ENCODE assay signal across 27 cellular contexts in the genomic region with DNA sequence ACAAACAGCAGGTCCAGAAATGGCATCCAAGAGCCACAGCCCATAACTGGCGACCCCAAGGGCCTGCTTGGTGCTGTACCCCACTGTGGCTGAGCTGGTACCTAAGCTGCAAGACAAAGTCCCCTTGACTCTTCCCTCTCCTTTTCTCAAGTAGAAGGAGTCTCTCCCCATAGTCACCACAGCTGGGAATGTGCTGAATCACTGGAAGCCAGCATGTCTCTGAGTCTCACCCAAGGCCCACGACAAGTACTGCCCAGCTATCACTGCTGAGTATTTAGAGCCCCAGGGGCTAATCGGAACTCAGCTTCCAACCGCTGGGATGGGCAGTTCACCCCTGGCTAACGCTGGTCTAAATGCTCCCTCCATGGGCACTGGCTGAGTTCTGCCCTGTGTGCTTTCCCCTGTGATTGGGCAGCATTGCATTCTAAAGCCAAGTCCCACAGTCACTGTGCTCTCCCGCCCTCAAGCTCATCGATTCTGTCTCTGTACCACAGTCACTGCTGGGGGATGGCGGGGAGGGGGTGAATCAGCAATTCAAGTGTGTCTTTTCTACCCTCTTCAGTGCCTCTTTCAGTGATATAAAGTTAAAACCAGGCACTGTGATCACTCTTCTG. TPM values are rescaled to one million over a fixed set of nuclear protein-coding genes. Genes with fewer than 3 reads are reported as not detected.
A peak's percentile ranks its signal among the peaks of the same experiment; 100 is the strongest.
DNase-seq lines count a peak whose midpoint lies in the region; ATAC-seq and TF ChIP-seq lines count a peak whose summit lies in the region.
"Had no signal": no experiment of that assay in that cellular context is flagged by ENCODE, and none has a peak within 500 bp of the region (broad histone marks: within the 10 kb centered on the region; RNA-seq: fewer than 3 reads in every experiment).

No MANE protein-coding gene starts in this region.

- ATAC-seq in HG02973 (IDR thresholded peaks at IDR 0.05; ENCODE audit: unreplicated experiment) (no peak), HG03460 (IDR thresholded peaks at IDR 0.05; ENCODE audit: unreplicated experiment) (no peak)
- ATAC-seq: activated CD4-positive, CD25-positive, alpha-beta regulatory T cell treated with anti-CD3 and anti-CD28 coated beads, Interleukin-2, amount 50 U/mL, for 24 hours; stimulated activated memory B cell treated with anti-CD40 and anti-IgM and Interleukin-4, amounts not matched to agents 10 μg/mL and 1 μg/mL and 100 μg/mL, for 72 hours had no signal

- H3K27ac ChIP-seq in HUES6 (ENCODE audit: low read depth, low read length) (peak overlapping the region; percentile 39; the same call in 1 of the 2 replicates), endodermal cell (ENCODE audit: low read depth, low read length) (no peak overlapping the region)
- H3K27ac ChIP-seq: adrenal gland, coronary artery, testis, vagina had no signal

- H3K27me3 ChIP-seq in HUES6 (ENCODE audit: control insufficient read depth, insufficient read depth, low read length), result no peaks in the 10 kb centered on the region
- no peaks in the 10 kb centered on the region for H3K27me3 ChIP-seq in endodermal cell (ENCODE audit: control insufficient read depth, insufficient read depth, low read length, poor library complexity, severe bottlenecking)
- H3K27me3 ChIP-seq in BE2C, result no peaks in the 10 kb centered on the region
- H3K27me3 ChIP-seq: adrenal gland, breast epithelium, testis, vagina had no signal

- 83 to 85% methylated on average over 6 to 8 of the region's 8 CpGs for WGBS in endodermal cell (ENCODE audit: insufficient coverage in 1 of 2, insufficient read length in 1 of 2), 2 experiments

- H3K36me3 ChIP-seq in HUES6 (ENCODE audit: control insufficient read depth, insufficient read depth, low read length), result no peaks in the 10 kb centered on the region
- no peaks in the 10 kb centered on the region for H3K36me3 ChIP-seq in endodermal cell (ENCODE audit: control insufficient read depth, insufficient read depth, low read length)
- no peaks in the 10 kb centered on the region for H3K36me3 ChIP-seq in BE2C
- H3K36me3 ChIP-seq: adrenal gland, breast epithelium, vagina had no signal

- H3K4me1 Mint-ChIP-seq in endodermal cell, result peaks cover 42% of the 10 kb centered on the region
- H3K4me1 Mint-ChIP-seq: activated CD4-positive, alpha-beta memory T cell treated with anti-CD3 and anti-CD28 coated beads, Interleukin-2, amount 10 ng/mL, durations not matched to agents 7 days and 5 days; memory B cell; naive B cell; stimulated activated memory B cell treated with anti-CD40 and anti-IgM and Interleukin-4, amounts not matched to agents 10 μg/mL and 1 μg/mL and 100 μg/mL, for 72 hours had no signal

- peak overlapping the region; percentile 16 for H3K9ac ChIP-seq in HUES6 (ENCODE audit: low read length)
- no peak overlapping the region for H3K9ac ChIP-seq in endodermal cell (ENCODE audit: extremely low read depth, low read length, poor library complexity, severe bottlenecking)

- H3K4me3 ChIP-seq in HUES6 (ENCODE audit: low read depth, low read length), result no peak overlapping the region
- no peak overlapping the region for H3K4me3 ChIP-seq in endodermal cell (ENCODE audit: low read length)
- no peak overlapping the region for H3K4me3 ChIP-seq in BE2C (ENCODE audit: low read depth, low read length)
- H3K4me3 ChIP-seq: adrenal gland, breast epithelium, coronary artery, testis, vagina had no signal

- H3K27ac Mint-ChIP-seq in endodermal cell, result peak overlapping the region; percentile 9
- H3K27ac Mint-ChIP-seq: activated CD4-positive, alpha-beta memory T cell treated with anti-CD3 and anti-CD28 coated beads, Interleukin-2, amount 10 ng/mL, durations not matched to agents 7 days and 5 days; memory B cell; stimulated activated memory B cell treated with anti-CD40 and anti-IgM and Interleukin-4, amounts not matched to agents 10 μg/mL and 1 μg/mL and 100 μg/mL, for 72 hours had no signal

- no peaks in the 10 kb centered on the region for H3K27me3 Mint-ChIP-seq in endodermal cell (ENCODE audit: insufficient read depth)

- no peak for TF ChIP-seq CTCF in endodermal cell (conservative IDR thresholded peaks at IDR 0.05)
- no peak for TF ChIP-seq CTCF in BE2C (IDR thresholded peaks at IDR 0.05; ENCODE audit: low read depth, low read length)

- H3K9me3 ChIP-seq in HUES6 (ENCODE audit: control insufficient read depth, insufficient read depth, low read depth, low read length) (peaks cover 3% of the 10 kb centered on the region; the same call in 1 of the 2 replicates), endodermal cell (ENCODE audit: control insufficient read depth, low read length) (peaks cover 17% of the 10 kb centered on the region), BE2C (no peaks in the 10 kb centered on the region)
- H3K9me3 ChIP-seq: adrenal gland, breast epithelium, testis, vagina had no signal

- no peak overlapping the region for H3K4me3 Mint-ChIP-seq in endodermal cell
- H3K4me3 Mint-ChIP-seq: activated CD4-positive, alpha-beta memory T cell treated with anti-CD3 and anti-CD28 coated beads, Interleukin-2, amount 10 ng/mL, durations not matched to agents 7 days and 5 days; memory B cell; naive B cell; stimulated activated memory B cell treated with anti-CD40 and anti-IgM and Interleukin-4, amounts not matched to agents 10 μg/mL and 1 μg/mL and 100 μg/mL, for 72 hours had no signal

- peaks cover 18% of the 10 kb centered on the region for H3K9me3 Mint-ChIP-seq in endodermal cell
- H3K9me3 Mint-ChIP-seq: activated CD4-positive, alpha-beta memory T cell treated with anti-CD3 and anti-CD28 coated beads, Interleukin-2, amount 10 ng/mL, durations not matched to agents 7 days and 5 days; stimulated activated memory B cell treated with anti-CD40 and anti-IgM and Interleukin-4, amounts not matched to agents 10 μg/mL and 1 μg/mL and 100 μg/mL, for 72 hours had no signal

- DNase-seq in A172 (ENCODE audit: low spot score), result peak; percentile 1
- peak; percentile 73 for DNase-seq in endodermal cell
- peak; percentile 32 for DNase-seq in myocyte (ENCODE audit: low read depth)
- DNase-seq in amygdala (lab: John Stamatoyannopoulos, UW), result no peak
- no peak for DNase-seq in BE2C
- DNase-seq: activated CD4-positive, alpha-beta memory T cell treated with anti-CD3 and anti-CD28 coated beads, Interleukin-2, amount 10 ng/mL, durations not matched to agents 7 days and 5 days; activated effector memory CD4-positive, alpha-beta T cell treated with anti-CD3 and anti-CD28 coated beads, Interleukin-2, amount 50 U/mL, for 16 hours; adrenal gland; KBM-7; naive B cell; NCI-H1436 treated with DMSO at 0.1 percent for 48 hours; NK-92 treated with Interleukin-12 subunit alpha and Interleukin-12 subunit beta, amount 100 ng/mL, for 24 hours; SHP77; stimulated activated CD4-positive, alpha-beta T cell treated with anti-CD3 and anti-CD28 coated beads, Interleukin-4, amount 100 ng/mL, for 1 hour; testis had no signal

- peaks cover 10% of the 10 kb centered on the region for H3K36me3 Mint-ChIP-seq in endodermal cell (ENCODE audit: low read depth)
- H3K36me3 Mint-ChIP-seq: naive B cell; stimulated activated memory B cell treated with anti-CD40 and anti-IgM and Interleukin-4, amounts not matched to agents 10 μg/mL and 1 μg/mL and 100 μg/mL, for 72 hours had no signal

- H3K4me1 ChIP-seq in HUES6 (ENCODE audit: control insufficient read depth, insufficient read depth, low read length), result peaks cover 47% of the 10 kb centered on the region
- no peaks in the 10 kb centered on the region for H3K4me1 ChIP-seq in endodermal cell (ENCODE audit: control insufficient read depth, insufficient read depth, low read length)
- H3K4me1 ChIP-seq in BE2C, result no peaks in the 10 kb centered on the region
- H3K4me1 ChIP-seq: adrenal gland, breast epithelium, vagina had no signal

RNA-seq across cellular contexts. Expression of gene A2ML1, which starts 6.2 kb away (rescaled TPM):
- not detected in 2 replicates for total RNA-seq in A172 (2014; rRNA removed; shearing (Covaris generic))
- total RNA-seq in endodermal cell (10 to 100 TPM in 1 of 2 donors, 1 to 10 TPM in 1; 7.1 to 11.6 TPM), myocyte (not detected in 2 replicates)
- polyA plus RNA-seq in endodermal cell (2013, experiment 1 of 2), result 1.2 TPM
- 1.1 TPM for polyA plus RNA-seq in endodermal cell (2013, experiment 2 of 2)
- polyA plus RNA-seq in myocyte (2012), result 0.16 TPM
- polyA plus RNA-seq in BE2C (2012; ENCODE audit: insufficient read depth, insufficient read length, low read depth), result 0.22 TPM
- total RNA-seq: activated CD4-positive, alpha-beta memory T cell treated with anti-CD3 and anti-CD28 coated beads, Interleukin-2, amount 10 ng/mL, durations not matched to agents 7 days and 5 days; NCI-H460; omental fat pad had no signal
- polyA plus RNA-seq: BJ had no signal

Comparison
In these comparisons a context has a peak if more than half of its experiments do, and no peak if none do; other contexts are left out.
1. DNase-seq: peak in A172 (single experiment), endodermal cell (single experiment) and myocyte (single experiment); none in amygdala (0 of 56) and BE2C (single experiment).